Comparison of ENCODE assay signal across 20 cellular contexts in the genomic region with DNA sequence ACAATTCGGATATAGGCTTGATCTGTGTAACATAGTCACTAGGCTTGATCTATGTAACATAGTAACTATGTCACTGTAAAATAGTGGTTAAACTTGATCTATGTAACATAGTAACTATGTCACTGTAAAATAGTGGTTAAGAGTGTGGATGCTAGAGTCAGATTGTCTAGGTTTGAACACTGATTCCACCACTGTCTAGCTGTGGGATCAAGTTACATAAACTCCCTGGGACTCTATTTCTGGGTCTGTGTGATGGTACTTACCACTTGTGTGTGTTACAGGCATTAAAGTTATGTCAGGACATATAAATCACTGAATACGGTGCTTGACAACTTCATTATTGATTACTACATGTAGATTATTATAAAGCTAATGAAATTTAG. TPM values are rescaled to one million over a fixed set of nuclear protein-coding genes. Genes with fewer than 3 reads are reported as not detected.
A peak's percentile ranks its signal among the peaks of the same experiment; 100 is the strongest.
DNase-seq lines count a peak whose midpoint lies in the region; ATAC-seq and TF ChIP-seq lines count a peak whose summit lies in the region.
"Had no signal": no experiment of that assay in that cellular context is flagged by ENCODE, and none has a peak within 500 bp of the region (broad histone marks: within the 10 kb centered on the region; RNA-seq: fewer than 3 reads in every experiment).

No MANE protein-coding gene starts in this region.

- H3K27ac ChIP-seq in CD4-positive, CD25-positive, alpha-beta regulatory T cell (ENCODE audit: insufficient read depth, low read length, poor library complexity, severe bottlenecking) = peak overlapping the region; percentile 63
- peak overlapping the region; percentile 92 for H3K27ac ChIP-seq in trophoblast cell (ENCODE audit: low read depth, low read length)
- no peak overlapping the region for H3K27ac ChIP-seq in gastrocnemius medialis
- H3K27ac ChIP-seq: testis had no signal

- peak overlapping the region; percentile 96 for H2BK5ac ChIP-seq in trophoblast cell (ENCODE audit: low read depth, low read length, poor library complexity)

- H3K23ac ChIP-seq in trophoblast cell (ENCODE audit: low read length) = no peak overlapping the region

- H4K91ac ChIP-seq in trophoblast cell (ENCODE audit: low read depth, low read length) = no peak overlapping the region

- peak overlapping the region in 1 of 4 donors; percentile 8 for H3K4me3 Mint-ChIP-seq in CD4-positive, CD25-positive, alpha-beta regulatory T cell
- no peak overlapping the region for H3K4me3 Mint-ChIP-seq in endothelial cell (ENCODE audit: unreplicated experiment)
- no peak overlapping the region for H3K4me3 Mint-ChIP-seq in WTC11
- H3K4me3 Mint-ChIP-seq: activated CD4-positive, alpha-beta T cell treated with anti-CD3 and anti-CD28 coated beads, Interleukin-2, amount 10 ng/mL, durations not matched to agents 7 days and 5 days had no signal

- H2AK5ac ChIP-seq in trophoblast cell (ENCODE audit: low read length) = no peak overlapping the region

- CTCF ChIA-PET in WTC11 (lab: Charles Lee) = interaction anchor here (1.0 kb wide), 1 partner anchor 27 kb away, joined by 3 read pairs; no protein-coding TSS in a partner anchor

- H3K79me2 ChIP-seq in Loucy (ENCODE audit: insufficient read depth, low read length) = no peaks in the 10 kb centered on the region
- H3K79me2 ChIP-seq in trophoblast cell (ENCODE audit: control insufficient read depth, insufficient read depth, low read length, poor library complexity) = no peaks in the 10 kb centered on the region

- H2AFZ ChIP-seq in Loucy (ENCODE audit: low read length) (peak overlapping the region; percentile 44), trophoblast cell (ENCODE audit: insufficient read depth, low read length, poor library complexity) (no peak overlapping the region)

- peak overlapping the region; percentile 84 for H2BK120ac ChIP-seq in trophoblast cell (ENCODE audit: insufficient read depth, low read length, poor library complexity)

- intact Hi-C loops in gastrocnemius medialis (cut with DNase I; ENCODE audit: low total_unique reads) = no loop called here

- WGBS in trophoblast cell (ENCODE audit: extremely low coverage, insufficient coverage, insufficient read length) = no CpG with 5 or more reads among the region's 2 CpGs

- no peaks in the 10 kb centered on the region for H3K36me3 Mint-ChIP-seq in CD4-positive, CD25-positive, alpha-beta regulatory T cell
- H3K36me3 Mint-ChIP-seq in endothelial cell (ENCODE audit: low read depth, unreplicated experiment) = no peaks in the 10 kb centered on the region
- no peaks in the 10 kb centered on the region for H3K36me3 Mint-ChIP-seq in WTC11
- H3K36me3 Mint-ChIP-seq: naive thymus-derived CD4-positive, alpha-beta T cell had no signal

- no peaks in the 10 kb centered on the region for H3K27me3 ChIP-seq in CD4-positive, CD25-positive, alpha-beta regulatory T cell (ENCODE audit: control insufficient read depth, insufficient read depth, low read length)
- no peaks in the 10 kb centered on the region for H3K27me3 ChIP-seq in Loucy (ENCODE audit: insufficient read depth, low read length, poor library complexity, severe bottlenecking)
- no peaks in the 10 kb centered on the region for H3K27me3 ChIP-seq in trophoblast cell (ENCODE audit: insufficient read depth, low read length)
- no peaks in the 10 kb centered on the region for H3K27me3 ChIP-seq in gastrocnemius medialis
- H3K27me3 ChIP-seq: testis had no signal

- peaks cover 24 to 56% (median 33%) of the 10 kb centered on the region in 4 donors for H3K4me1 Mint-ChIP-seq in CD4-positive, CD25-positive, alpha-beta regulatory T cell
- peaks cover 23% of the 10 kb centered on the region for H3K4me1 Mint-ChIP-seq in endothelial cell (ENCODE audit: unreplicated experiment)
- peaks cover 17% of the 10 kb centered on the region for H3K4me1 Mint-ChIP-seq in WTC11

- H3K18ac ChIP-seq in trophoblast cell (ENCODE audit: low read length) = no peak overlapping the region

- no peaks in the 10 kb centered on the region for H4K20me1 ChIP-seq in Loucy (ENCODE audit: insufficient read depth, low read length, poor library complexity, severe bottlenecking)

- peaks cover 11% of the 10 kb centered on the region for H3F3A ChIP-seq in Loucy (ENCODE audit: low read depth)

- no peak overlapping the region for H3K4ac ChIP-seq in trophoblast cell (ENCODE audit: low read depth, low read length)

- H3K14ac ChIP-seq in trophoblast cell (ENCODE audit: low read length) = no peak overlapping the region

- peaks cover 16% of the 10 kb centered on the region for H3K79me1 ChIP-seq in trophoblast cell (ENCODE audit: low read length)

- H3K4me1 ChIP-seq in CD4-positive, CD25-positive, alpha-beta regulatory T cell (ENCODE audit: control insufficient read depth, insufficient read depth, low read length, poor library complexity, severe bottlenecking) = peaks cover 31% of the 10 kb centered on the region
- H3K4me1 ChIP-seq in Loucy (ENCODE audit: insufficient read depth, low read length, poor library complexity, severe bottlenecking) (peaks cover 34% of the 10 kb centered on the region), trophoblast cell (ENCODE audit: control insufficient read depth in 1 of 2, insufficient read depth in 2 of 2, low read length in 2 of 2) (peaks cover 7 to 10% of the 10 kb centered on the region in 2 experiments), gastrocnemius medialis (peaks cover 0 to 2% of the 10 kb centered on the region in 2 donors)
- H3K4me1 ChIP-seq: testis had no signal

- H3K9ac ChIP-seq in Loucy (ENCODE audit: low read depth, low read length, poor library complexity, severe bottlenecking) (peak overlapping the region; percentile 50), trophoblast cell (ENCODE audit: low read length) (no peak overlapping the region)

- ATAC-seq in CD4-positive, CD25-positive, alpha-beta regulatory T cell (ENCODE audit: low read depth in 2 of 2) = no peak
- ATAC-seq in WTC11 (no peak), gastrocnemius medialis (no peak)

- TF ChIP-seq POLR2A in gastrocnemius medialis (IDR thresholded peaks at IDR 0.05) = no peak

- H3K4me2 ChIP-seq in Loucy (ENCODE audit: low read depth, low read length, poor library complexity, severe bottlenecking) = peak overlapping the region; percentile 69
- H3K4me2 ChIP-seq in trophoblast cell (ENCODE audit: low read length) = no peak overlapping the region

- DNase-seq in CD4-positive, CD25-positive, alpha-beta regulatory T cell = no peak
- no peak for DNase-seq in endothelial cell (ENCODE audit: low spot score)
- no peak for DNase-seq in trophoblast cell
- no peak for DNase-seq in WTC11 (ENCODE audit: low spot score)
- DNase-seq in gastrocnemius medialis = no peak
- DNase-seq in activated T-cell treated with anti-CD3 and anti-CD28 coated beads, Interleukin-2, amount 50 U/mL, for 1 hour = no peak
- DNase-seq in SKM-1 (lab: John Stamatoyannopoulos, UW; ENCODE audit: unreplicated experiment) = no peak
- DNase-seq: activated CD4-positive, alpha-beta T cell treated with anti-CD3 and anti-CD28 coated beads, Interleukin-2, amount 10 ng/mL, durations not matched to agents 7 days and 5 days; amygdala; cerebellar nuclear complex; COR-L47; effector CD8-positive, alpha-beta T cell; KG1; naive thymus-derived CD4-positive, alpha-beta T cell; NCI-H1105; NCI-H2171; posterior cingulate gyrus; stimulated activated CD8-positive, alpha-beta memory T cell treated with anti-CD3 and anti-CD28 coated beads, Interleukin-4, amount 100 ng/mL, for 48 hours; testis had no signal

- H4K8ac ChIP-seq in trophoblast cell (ENCODE audit: low read depth, low read length) = no peak overlapping the region

- H3K9me3 ChIP-seq in CD4-positive, CD25-positive, alpha-beta regulatory T cell (ENCODE audit: control insufficient read depth in 2 of 2, low read length in 2 of 2) = no peaks in the 10 kb centered on the region
- H3K9me3 ChIP-seq in Loucy (ENCODE audit: insufficient read depth, low read depth, low read length) (no peaks in the 10 kb centered on the region), trophoblast cell (ENCODE audit: insufficient read depth, low read depth, low read length) (no peaks in the 10 kb centered on the region), gastrocnemius medialis (no peaks in the 10 kb centered on the region)
- H3K9me3 ChIP-seq: testis had no signal

- H3K9me3 Mint-ChIP-seq in CD4-positive, CD25-positive, alpha-beta regulatory T cell = peaks cover 0 to 1% (median 0%) of the 10 kb centered on the region in 7 donors
- no peaks in the 10 kb centered on the region for H3K9me3 Mint-ChIP-seq in endothelial cell (ENCODE audit: unreplicated experiment)
- peaks cover 8% of the 10 kb centered on the region for H3K9me3 Mint-ChIP-seq in WTC11
- H3K9me3 Mint-ChIP-seq: activated CD4-positive, alpha-beta T cell treated with anti-CD3 and anti-CD28 coated beads, Interleukin-2, amount 10 ng/mL, durations not matched to agents 7 days and 5 days; naive thymus-derived CD4-positive, alpha-beta T cell had no signal

- peak overlapping the region; percentile 85 to 97 (median 90) for H3K27ac Mint-ChIP-seq in CD4-positive, CD25-positive, alpha-beta regulatory T cell
- H3K27ac Mint-ChIP-seq in endothelial cell (ENCODE audit: unreplicated experiment) (peak overlapping the region; percentile 85), WTC11 (no peak overlapping the region)

- in situ Hi-C loops in gastrocnemius medialis (cut with MboI; ENCODE audit: low sequenced_read_pairs in 4 of 4) = no loop called here

- H2BK12ac ChIP-seq in trophoblast cell (ENCODE audit: low read length) = no peak overlapping the region

- H3K4me3 ChIP-seq in CD4-positive, CD25-positive, alpha-beta regulatory T cell (ENCODE audit: low read depth, low read length) = no peak overlapping the region
- no peak overlapping the region for H3K4me3 ChIP-seq in Loucy (ENCODE audit: low read length, poor library complexity, severe bottlenecking)
- H3K4me3 ChIP-seq in trophoblast cell (ENCODE audit: low read depth, low read length) = no peak overlapping the region
- H3K4me3 ChIP-seq in gastrocnemius medialis = no peak overlapping the region
- H3K4me3 ChIP-seq: testis had no signal

- TF ChIP-seq CTCF in Loucy (conservative IDR thresholded peaks at IDR 0.05; ENCODE audit: low read length) (no peak), endothelial cell (IDR thresholded peaks at IDR 0.05; ENCODE audit: unreplicated experiment) (no peak), WTC11 (IDR thresholded peaks at IDR 0.05) (no peak), gastrocnemius medialis (IDR thresholded peaks at IDR 0.05 in 4 of 5, conservative IDR thresholded peaks at IDR 0.05 in 1 of 5) (no peak)

- no peaks in the 10 kb centered on the region for H3K9me2 ChIP-seq in Loucy (replicated peaks; ENCODE audit: low read depth, low read length)

- no peaks in the 10 kb centered on the region for H3K36me3 ChIP-seq in CD4-positive, CD25-positive, alpha-beta regulatory T cell (ENCODE audit: control insufficient read depth, insufficient read depth, low read length)
- no peaks in the 10 kb centered on the region for H3K36me3 ChIP-seq in Loucy (ENCODE audit: insufficient read depth, low read length)
- H3K36me3 ChIP-seq in trophoblast cell (ENCODE audit: control insufficient read depth in 1 of 2, insufficient read depth in 2 of 2, low read length in 2 of 2) = no peaks in the 10 kb centered on the region
- H3K36me3 ChIP-seq in gastrocnemius medialis = no peaks in the 10 kb centered on the region

- POLR2A ChIA-PET in WTC11 (lab: Charles Lee) = no interaction called here

- no peaks in the 10 kb centered on the region for H3K27me3 Mint-ChIP-seq in CD4-positive, CD25-positive, alpha-beta regulatory T cell
- H3K27me3 Mint-ChIP-seq in endothelial cell (ENCODE audit: unreplicated experiment) (no peaks in the 10 kb centered on the region), WTC11 (ENCODE audit: low read depth) (no peaks in the 10 kb centered on the region; the same call in 1 of the 2 replicates)
- H3K27me3 Mint-ChIP-seq: activated CD4-positive, alpha-beta T cell treated with anti-CD3 and anti-CD28 coated beads, Interleukin-2, amount 10 ng/mL, durations not matched to agents 7 days and 5 days had no signal

- H4K12ac ChIP-seq in trophoblast cell (ENCODE audit: low read depth, low read length) = no peak overlapping the region

RNA-seq across cellular contexts. Expression of gene CCNG2, which starts 9.6 kb away (rescaled TPM):
- 80.6 TPM for total RNA-seq in CD4-positive, CD25-positive, alpha-beta regulatory T cell
- 10 to 100 TPM; 35.0 to 45.0 (median 38.7) TPM for polyA plus RNA-seq in CD4-positive, CD25-positive, alpha-beta regulatory T cell
- total RNA-seq in endothelial cell (ENCODE audit: unreplicated experiment) (67.0 TPM), WTC11 (2021) (18.9 to 20.8 TPM (median 20.4 TPM) in 3 replicates), gastrocnemius medialis (10 to 100 TPM in 2 of 4 donors, 1 to 10 TPM in 2; 7.7 to 12.6 (median 9.7) TPM)
- 69.7 and 76.1 TPM in 2 replicates for polyA plus RNA-seq in trophoblast cell (2013)

Comparison
In these comparisons a context has a peak if more than half of its experiments do, and no peak if none do; other contexts are left out.
1. H3K27ac ChIP-seq: peak in CD4-positive, CD25-positive, alpha-beta regulatory T cell (single experiment) and trophoblast cell (single experiment); none in gastrocnemius medialis (0 of 4).